Comparison of ENCODE assay signal across 9 cellular contexts in genomic region chr11:6612816-6613136, GRCh38. TPM values are rescaled to one million over a fixed set of nuclear protein-coding genes. Genes with fewer than 3 reads are reported as not detected.
DNase-seq lines count a peak whose midpoint lies in the region; ATAC-seq, FAIRE-seq and TF ChIP-seq lines count a peak whose summit lies in the region.
"Had no signal": no experiment of that assay in that cellular context is flagged by ENCODE, and none has a peak within 500 bp of the region (broad histone marks: within the 10 kb centered on the region; RNA-seq: fewer than 3 reads in every experiment).

No MANE protein-coding gene starts in this region.

- peaks cover 13% of the 10 kb centered on the region for H3K4me1 Mint-ChIP-seq in neural crest cell

- no peak overlapping the region for H3K56ac ChIP-seq in H1 (replicated peaks; ENCODE audit: insufficient read length, low read depth, low read length)

- no peak overlapping the region for H3K4ac ChIP-seq in H1 (replicated peaks; ENCODE audit: insufficient read length, low read depth, low read length)

- peaks cover 17 to 38% (median 33%) of the 10 kb centered on the region in 4 experiments for H3K36me3 ChIP-seq in H1 (ENCODE audit: control insufficient read depth in 2 of 4, insufficient read depth in 4 of 4, low read length in 3 of 4)

- no peak overlapping the region for H4K91ac ChIP-seq in H1 (replicated peaks; ENCODE audit: insufficient read length, low read length)

- H3K79me1 ChIP-seq in H1 (ENCODE audit: low read depth, low read length), result no peaks in the 10 kb centered on the region; the same call in 1 of the 2 replicates

- POLR2A ChIA-PET in H1 (lab: Charles Lee; ENCODE audit: partially characterized antibody), result interaction anchor here (0.6 to 3.0 kb wide), 12 partner anchors 9 to 137 kb away, joined by 3 to 24 read pairs (median 8); no protein-coding TSS in a partner anchor

- H3K4me3 ChIP-seq in H1 (ENCODE audit: extremely low read depth in 1 of 4, insufficient read depth in 2 of 4, low read depth in 3 of 4, low read length in 4 of 4), result peak overlapping the region; percentile 67 to 81 (median 76)

- peak overlapping the region; percentile 94 to 98 for H3K4me2 ChIP-seq in H1 (ENCODE audit: insufficient read depth in 1 of 2, low read depth in 2 of 2, low read length in 2 of 2)

- H2AFZ ChIP-seq in H1 (ENCODE audit: low read length), result 0 out of 2 replicates have a peak overlapping the region, but pooled peaks have one; percentile 87

- H3K27me3 Mint-ChIP-seq in neural crest cell (ENCODE audit: low read depth), result no peaks in the 10 kb centered on the region

- H3K9ac ChIP-seq in H1 (replicated peaks in 1 of 4; ENCODE audit: extremely low read depth in 1 of 4, low read depth in 3 of 4, low read length in 3 of 4), result peak overlapping the region; percentile 58 to 93 (median 80); a peak in 6 of 7 replicates

- H4K8ac ChIP-seq in H1 (ENCODE audit: extremely low read depth, insufficient read depth, low read length), result no peak overlapping the region

- peak overlapping the region; percentile 95; the same call in 1 of the 2 replicates for H2BK5ac ChIP-seq in H1 (ENCODE audit: low read depth, low read length)

- H3K4me1 ChIP-seq in H1 (replicated peaks in 1 of 4; ENCODE audit: control insufficient read depth in 3 of 4, insufficient read depth in 4 of 4, low read length in 3 of 4), result peaks cover 0 to 8% (median 5%) of the 10 kb centered on the region in 4 experiments; a peak in 4 of 7 replicates

- no peak for TF ChIP-seq POLR2A in H1 (IDR thresholded peaks at IDR 0.05; ENCODE audit: control extremely low read depth in 1 of 2, low read depth in 2 of 2, low read length in 2 of 2)

- H2BK15ac ChIP-seq in H1 (ENCODE audit: low read length), result no peak overlapping the region

- no peaks in the 10 kb centered on the region for H3K9me3 Mint-ChIP-seq in neural crest cell

- no peak for TF ChIP-seq EP300 in H1 (IDR thresholded peaks at IDR 0.05; ENCODE audit: borderline replicate concordance in 1 of 2, low read depth in 2 of 2, low read length in 2 of 2)

- peaks cover 10% of the 10 kb centered on the region for H3K36me3 Mint-ChIP-seq in neural crest cell (ENCODE audit: low read depth)

- peaks cover 11% of the 10 kb centered on the region for H3K23me2 ChIP-seq in H1 (ENCODE audit: low read depth, low read length)

- no peak overlapping the region for H2BK120ac ChIP-seq in H1 (replicated peaks; ENCODE audit: low read depth, low read length)

- H3K79me2 ChIP-seq in H1 (ENCODE audit: control insufficient read depth in 1 of 2, insufficient read depth in 2 of 2, low read length in 2 of 2), result peaks cover 0 to 12% of the 10 kb centered on the region in 2 experiments; a peak in 2 of 4 replicates

- H2AK5ac ChIP-seq in H1 (ENCODE audit: low read depth, low read length), result no peak overlapping the region

- no peak overlapping the region for H2BK20ac ChIP-seq in H1 (ENCODE audit: low read length)

- H3K27ac ChIP-seq in H1 (ENCODE audit: low read depth, low read length), result peak overlapping the region; percentile 94

- FAIRE-seq in H1 (lab: Jason Lieb, UNC), result peak; percentile 81
- FAIRE-seq: A204.1 had no signal

- no peak overlapping the region for H3K18ac ChIP-seq in H1 (ENCODE audit: extremely low read depth, low read length)

- CTCF ChIA-PET in H1 (lab: Charles Lee; ENCODE audit: partially characterized antibody), result interaction anchor here (0.9 to 3.4 kb wide), 18 partner anchors 9 to 234 kb away, joined by 3 to 23 read pairs (median 6); partner anchors contain the start of genes ILK and RRP8

- H4K20me1 ChIP-seq in H1 (replicated peaks in 1 of 2; ENCODE audit: control insufficient read depth in 1 of 2, insufficient read depth in 2 of 2, low read length in 2 of 2), result no peaks in the 10 kb centered on the region

- peak overlapping the region; percentile 20 for H4K5ac ChIP-seq in H1 (ENCODE audit: insufficient read length, low read depth, low read length)

- no peak overlapping the region for H3K14ac ChIP-seq in H1 (ENCODE audit: insufficient read length)

- H3K27me3 ChIP-seq in H1 (replicated peaks in 1 of 4; ENCODE audit: control insufficient read depth in 3 of 4, extremely low read depth in 1 of 4, insufficient read depth in 3 of 4, low read length in 3 of 4), result no peaks in the 10 kb centered on the region

- H3K4me3 Mint-ChIP-seq in neural crest cell, result no peak overlapping the region

- 8% methylated on average over 7 of the region's 7 CpGs; no CpG with 5 or more reads in 1 of the 2 experiments for WGBS in H1 (ENCODE audit: extremely low coverage in 1 of 2, insufficient coverage in 1 of 2, insufficient read length in 1 of 2, insufficient replicate concordance in 2 of 2, low coverage in 1 of 2, low lambda C conversion rate in 2 of 2, missing lambda C conversion rate in 1 of 2), 2 experiments

- no peak overlapping the region for H3K27ac Mint-ChIP-seq in neural crest cell (ENCODE audit: unreplicated experiment)

- DNase-seq in DMS 273 (lab: John Stamatoyannopoulos, UW; ENCODE audit: unreplicated experiment) (peak; percentile 78), DMS 273 treated with DMSO at 0.1 percent for 48 hours (lab: John Stamatoyannopoulos, UW) (no peak), NCI-H69 (lab: John Stamatoyannopoulos, UW) (peak; percentile 84), H1 (ENCODE audit: low read depth in 1 of 2, low spot score in 2 of 2) (peak in 1 of 2 experiments; percentile 67), neural crest cell (ENCODE audit: low read depth, low spot score) (peak; percentile 30), HPDE6-E6E7 (ENCODE audit: extremely low spot score) (no peak), hepatic stellate cell (ENCODE audit: low spot score) (no peak)

- ATAC-seq in HG02763 (IDR thresholded peaks at IDR 0.05; ENCODE audit: unreplicated experiment), result peak; percentile 7

- no peak overlapping the region for H3K23ac ChIP-seq in H1 (ENCODE audit: insufficient read length)

- no peak overlapping the region; the same call in 1 of the 2 replicates for H2BK12ac ChIP-seq in H1 (ENCODE audit: low read depth, low read length)

- no peaks in the 10 kb centered on the region for H3K9me3 ChIP-seq in H1 (ENCODE audit: insufficient read depth in 2 of 2, low read depth in 1 of 2, low read length in 1 of 2)

- TF ChIP-seq RAD21 in H1 (IDR thresholded peaks at IDR 0.05 in 1 of 2, conservative IDR thresholded peaks at IDR 0.05 in 1 of 2; ENCODE audit: low read depth in 2 of 2, low read length in 2 of 2), result peak; percentile 41 to 50

- TF ChIP-seq CTCF in H1 (IDR thresholded peaks at IDR 0.05; ENCODE audit: control extremely low read depth in 1 of 3, insufficient read depth in 1 of 3, low read depth in 1 of 3, low read length in 3 of 3), result peak; percentile 70 to 87 (median 83)
- peak; percentile 63 for TF ChIP-seq CTCF in neural crest cell (conservative IDR thresholded peaks at IDR 0.05)

RNA-seq across cellular contexts. Expression of gene TAF10, which starts 0.8 kb away (rescaled TPM):
- 128 and 153 TPM in 2 replicates for total RNA-seq in H1 (2021; fragmentation: NEBNext Ultra II Directional; extraction: Animal tissue kit (Norgen Biotek cat#: 25700))
- 213 and 242 TPM in 2 replicates for polyA plus RNA-seq in H1 (2011; rRNA removed)
- polyA plus RNA-seq in H1 (2011; cell fraction: cytosol; rRNA removed), result 166 TPM
- 334 TPM for polyA plus RNA-seq in H1 (2011; cell fraction: nucleus; rRNA removed)
- 232 to 283 TPM (median 269 TPM) in 4 replicates for polyA plus RNA-seq in H1 (2012, experiment 1 of 2)
- polyA plus RNA-seq in H1 (2012, experiment 2 of 2), result 61.1 TPM
- 237 TPM for polyA plus RNA-seq in H1 (2013, experiment 1 of 2)
- 233 TPM for polyA plus RNA-seq in H1 (2013, experiment 2 of 2)
- 83.0 and 89.5 TPM in 2 replicates for polyA minus RNA-seq in H1 (2011; rRNA and poly(A)+ RNA removed)
- 58.3 TPM for polyA minus RNA-seq in H1 (2011; cell fraction: cytosol; rRNA and poly(A)+ RNA removed)
- polyA minus RNA-seq in H1 (2011; cell fraction: nucleus; rRNA and poly(A)+ RNA removed), result 50.7 TPM
- total RNA-seq in neural crest cell, result 133 and 143 TPM in 2 replicates

RNA-seq across cellular contexts. Expression of gene TPP1, which starts 6.4 kb away (rescaled TPM):
- total RNA-seq in H1 (2021; fragmentation: NEBNext Ultra II Directional; extraction: Animal tissue kit (Norgen Biotek cat#: 25700)), result 34.9 and 36.1 TPM in 2 replicates
- polyA plus RNA-seq in H1 (2011; rRNA removed), result 58.4 and 77.5 TPM in 2 replicates
- 38.3 TPM for polyA plus RNA-seq in H1 (2011; cell fraction: cytosol; rRNA removed)
- 70.7 TPM for polyA plus RNA-seq in H1 (2011; cell fraction: nucleus; rRNA removed)
- 36.5 to 45.0 TPM (median 42.0 TPM) in 4 replicates for polyA plus RNA-seq in H1 (2012, experiment 1 of 2)
- 33.6 TPM for polyA plus RNA-seq in H1 (2012, experiment 2 of 2)
- polyA plus RNA-seq in H1 (2013, experiment 1 of 2), result 95.4 TPM
- polyA plus RNA-seq in H1 (2013, experiment 2 of 2), result 91.6 TPM
- 51.8 and 55.5 TPM in 2 replicates for polyA minus RNA-seq in H1 (2011; rRNA and poly(A)+ RNA removed)
- polyA minus RNA-seq in H1 (2011; cell fraction: cytosol; rRNA and poly(A)+ RNA removed), result 59.5 TPM
- 39.6 TPM for polyA minus RNA-seq in H1 (2011; cell fraction: nucleus; rRNA and poly(A)+ RNA removed)
- total RNA-seq in neural crest cell, result 41.0 and 44.7 TPM in 2 replicates

RNA-seq across cellular contexts. Expression of gene ILK, which starts 9.2 kb away (rescaled TPM):
- 91.4 and 103 TPM in 2 replicates for total RNA-seq in H1 (2021; fragmentation: NEBNext Ultra II Directional; extraction: Animal tissue kit (Norgen Biotek cat#: 25700))
- polyA plus RNA-seq in H1 (2011; rRNA removed), result 117 and 132 TPM in 2 replicates
- 123 TPM for polyA plus RNA-seq in H1 (2011; cell fraction: cytosol; rRNA removed)
- polyA plus RNA-seq in H1 (2011; cell fraction: nucleus; rRNA removed), result 135 TPM
- 95.0 to 112 TPM (median 104 TPM) in 4 replicates for polyA plus RNA-seq in H1 (2012, experiment 1 of 2)
- polyA plus RNA-seq in H1 (2012, experiment 2 of 2), result 121 TPM
- 98.3 TPM for polyA plus RNA-seq in H1 (2013, experiment 1 of 2)
- polyA plus RNA-seq in H1 (2013, experiment 2 of 2), result 97.4 TPM
- 132 and 144 TPM in 2 replicates for polyA minus RNA-seq in H1 (2011; rRNA and poly(A)+ RNA removed)
- polyA minus RNA-seq in H1 (2011; cell fraction: cytosol; rRNA and poly(A)+ RNA removed), result 74.0 TPM
- 78.7 TPM for polyA minus RNA-seq in H1 (2011; cell fraction: nucleus; rRNA and poly(A)+ RNA removed)
- 120 and 121 TPM in 2 replicates for total RNA-seq in neural crest cell

RNA-seq across cellular contexts. Expression of gene RRP8, which starts 9.4 kb away (rescaled TPM):
- 14.9 and 15.4 TPM in 2 replicates for total RNA-seq in H1 (2021; fragmentation: NEBNext Ultra II Directional; extraction: Animal tissue kit (Norgen Biotek cat#: 25700))
- 3.6 and 4.2 TPM in 2 replicates for polyA plus RNA-seq in H1 (2011; rRNA removed)
- 4.0 TPM for polyA plus RNA-seq in H1 (2011; cell fraction: cytosol; rRNA removed)
- polyA plus RNA-seq in H1 (2011; cell fraction: nucleus; rRNA removed), result 7.9 TPM
- polyA plus RNA-seq in H1 (2012, experiment 1 of 2), result 10.3 to 11.8 TPM (median 10.6 TPM) in 4 replicates
- polyA plus RNA-seq in H1 (2012, experiment 2 of 2), result 16.3 TPM
- polyA plus RNA-seq in H1 (2013, experiment 1 of 2), result 14.9 TPM
- 14.9 TPM for polyA plus RNA-seq in H1 (2013, experiment 2 of 2)
- 6.3 and 7.1 TPM in 2 replicates for polyA minus RNA-seq in H1 (2011; rRNA and poly(A)+ RNA removed)
- 6.8 TPM for polyA minus RNA-seq in H1 (2011; cell fraction: cytosol; rRNA and poly(A)+ RNA removed)
- polyA minus RNA-seq in H1 (2011; cell fraction: nucleus; rRNA and poly(A)+ RNA removed), result 13.5 TPM
- 22.5 and 23.7 TPM in 2 replicates for total RNA-seq in neural crest cell

RNA-seq across cellular contexts. Expression of gene DCHS1, which starts 42.8 kb away (rescaled TPM):
- 10.5 and 11.3 TPM in 2 replicates for total RNA-seq in H1 (2021; fragmentation: NEBNext Ultra II Directional; extraction: Animal tissue kit (Norgen Biotek cat#: 25700))
- 8.2 and 8.9 TPM in 2 replicates for polyA plus RNA-seq in H1 (2011; rRNA removed)
- 3.2 TPM for polyA plus RNA-seq in H1 (2011; cell fraction: cytosol; rRNA removed)
- polyA plus RNA-seq in H1 (2011; cell fraction: nucleus; rRNA removed), result 15.6 TPM
- 3.9 to 8.0 TPM (median 7.0 TPM) in 4 replicates for polyA plus RNA-seq in H1 (2012, experiment 1 of 2)
- 5.8 TPM for polyA plus RNA-seq in H1 (2012, experiment 2 of 2)
- polyA plus RNA-seq in H1 (2013, experiment 1 of 2), result 7.3 TPM
- polyA plus RNA-seq in H1 (2013, experiment 2 of 2), result 5.6 TPM
- 16.6 and 19.1 TPM in 2 replicates for polyA minus RNA-seq in H1 (2011; rRNA and poly(A)+ RNA removed)
- 9.2 TPM for polyA minus RNA-seq in H1 (2011; cell fraction: cytosol; rRNA and poly(A)+ RNA removed)
- 13.0 TPM for polyA minus RNA-seq in H1 (2011; cell fraction: nucleus; rRNA and poly(A)+ RNA removed)
- total RNA-seq in neural crest cell, result 37.5 and 40.4 TPM in 2 replicates

Comparison
In these comparisons a context has a peak if more than half of its experiments do, and no peak if none do; other contexts are left out.
1. DNase-seq: peak in DMS 273 (single experiment), NCI-H69 (single experiment) and neural crest cell (single experiment); none in DMS 273 treated with DMSO at 0.1 percent for 48 hours (single experiment), HPDE6-E6E7 (single experiment) and hepatic stellate cell (single experiment).